In the genomic region with DNA sequence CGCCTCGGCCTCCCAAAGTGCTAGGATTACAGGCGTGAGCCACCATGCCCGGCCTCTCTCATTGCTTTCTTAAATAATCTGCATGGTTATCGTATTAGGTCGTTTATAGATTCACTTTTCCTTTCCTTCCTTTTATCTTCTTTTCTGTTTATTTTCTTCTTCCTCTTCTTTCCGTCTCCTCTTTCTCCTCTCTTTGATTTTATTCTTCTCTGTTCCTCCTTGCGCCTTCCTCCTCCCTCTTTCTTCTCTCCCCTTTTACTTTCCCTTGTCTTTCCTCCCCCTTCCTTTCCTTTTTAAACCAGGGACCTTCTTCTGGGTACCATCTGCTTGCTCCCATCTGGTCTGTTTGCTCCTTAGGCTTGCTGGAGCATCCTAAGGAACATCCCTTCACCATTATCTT, we compare ENCODE assay signal across 1 cellular context.
TF ChIP-seq lines count a peak whose summit lies in the region.

No MANE protein-coding gene starts in this region.

TF ChIP-seq in SK-N-SH treated with all-trans-retinoic acid at 6 μM for 48 hours, 23 proteins besides CTCF, POLR2A, EP300 and RAD21 (continued from another document):
- TF ChIP-seq, protein P1, sequence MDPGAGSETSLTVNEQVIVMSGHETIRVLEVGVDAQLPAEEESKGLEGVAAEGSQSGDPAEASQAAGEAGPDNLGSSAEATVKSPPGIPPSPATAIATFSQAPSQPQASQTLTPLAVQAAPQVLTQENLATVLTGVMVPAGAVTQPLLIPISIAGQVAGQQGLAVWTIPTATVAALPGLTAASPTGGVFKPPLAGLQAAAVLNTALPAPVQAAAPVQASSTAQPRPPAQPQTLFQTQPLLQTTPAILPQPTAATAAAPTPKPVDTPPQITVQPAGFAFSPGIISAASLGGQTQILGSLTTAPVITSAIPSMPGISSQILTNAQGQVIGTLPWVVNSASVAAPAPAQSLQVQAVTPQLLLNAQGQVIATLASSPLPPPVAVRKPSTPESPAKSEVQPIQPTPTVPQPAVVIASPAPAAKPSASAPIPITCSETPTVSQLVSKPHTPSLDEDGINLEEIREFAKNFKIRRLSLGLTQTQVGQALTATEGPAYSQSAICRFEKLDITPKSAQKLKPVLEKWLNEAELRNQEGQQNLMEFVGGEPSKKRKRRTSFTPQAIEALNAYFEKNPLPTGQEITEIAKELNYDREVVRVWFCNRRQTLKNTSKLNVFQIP (CRISPR knock-in tag; IDR thresholded peaks at IDR 0.05; ENCODE audit: borderline replicate concordance, low read depth) = no peak
- TF ChIP-seq ZFP3 (CRISPR knock-in tag; IDR thresholded peaks at IDR 0.05) = no peak
- no peak for TF ChIP-seq TOX (CRISPR knock-in tag; IDR thresholded peaks at IDR 0.05; ENCODE audit: borderline replicate concordance)
- TF ChIP-seq, protein P2, sequence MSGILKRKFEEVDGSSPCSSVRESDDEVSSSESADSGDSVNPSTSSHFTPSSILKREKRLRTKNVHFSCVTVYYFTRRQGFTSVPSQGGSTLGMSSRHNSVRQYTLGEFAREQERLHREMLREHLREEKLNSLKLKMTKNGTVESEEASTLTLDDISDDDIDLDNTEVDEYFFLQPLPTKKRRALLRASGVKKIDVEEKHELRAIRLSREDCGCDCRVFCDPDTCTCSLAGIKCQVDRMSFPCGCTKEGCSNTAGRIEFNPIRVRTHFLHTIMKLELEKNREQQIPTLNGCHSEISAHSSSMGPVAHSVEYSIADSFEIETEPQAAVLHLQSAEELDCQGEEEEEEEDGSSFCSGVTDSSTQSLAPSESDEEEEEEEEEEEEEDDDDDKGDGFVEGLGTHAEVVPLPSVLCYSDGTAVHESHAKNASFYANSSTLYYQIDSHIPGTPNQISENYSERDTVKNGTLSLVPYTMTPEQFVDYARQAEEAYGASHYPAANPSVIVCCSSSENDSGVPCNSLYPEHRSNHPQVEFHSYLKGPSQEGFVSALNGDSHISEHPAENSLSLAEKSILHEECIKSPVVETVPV (CRISPR knock-in tag; IDR thresholded peaks at IDR 0.05) = no peak
